Comparison of ENCODE assay signal across 8 cellular contexts in the genomic region with DNA sequence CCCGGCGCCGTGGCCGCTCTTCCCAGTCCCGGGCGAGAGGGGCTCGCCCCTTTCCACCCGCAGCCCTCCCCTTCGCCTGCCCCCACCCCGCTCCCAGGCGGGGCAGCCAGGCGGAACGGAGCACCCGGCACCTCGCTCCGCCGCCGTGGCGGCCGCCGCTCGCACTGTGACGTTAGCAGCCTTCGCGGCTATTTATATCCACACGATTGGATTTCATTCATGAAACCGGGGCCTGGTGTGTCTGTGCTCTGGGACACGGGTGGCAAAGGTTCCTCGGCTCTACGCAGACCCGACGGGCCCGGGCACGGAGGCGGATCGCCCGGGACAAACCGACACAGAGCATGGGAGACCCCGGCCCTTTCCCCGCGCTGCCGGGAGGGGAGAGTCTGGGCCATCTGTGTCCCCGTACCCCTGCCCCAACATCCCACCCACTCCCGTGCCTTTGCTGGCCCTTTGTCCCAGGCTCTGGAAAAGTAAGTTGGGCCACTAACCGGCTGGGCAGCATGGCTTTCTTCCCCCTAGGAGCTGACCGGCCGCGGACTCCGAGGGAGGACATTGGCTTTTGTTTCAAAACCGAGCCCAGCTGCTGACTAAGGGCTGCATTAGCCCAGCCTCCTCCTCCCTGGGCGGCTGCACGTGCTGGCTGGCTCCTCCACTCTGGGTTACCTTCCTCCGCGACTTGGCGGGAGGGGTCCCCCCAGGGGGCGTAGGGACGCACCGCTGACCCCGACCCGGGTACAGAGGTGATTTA. TPM values are rescaled to one million over a fixed set of nuclear protein-coding genes. Genes with fewer than 3 reads are reported as not detected.
DNase-seq lines count a peak whose midpoint lies in the region; ATAC-seq, FAIRE-seq and TF ChIP-seq lines count a peak whose summit lies in the region.

A gene with protein sequence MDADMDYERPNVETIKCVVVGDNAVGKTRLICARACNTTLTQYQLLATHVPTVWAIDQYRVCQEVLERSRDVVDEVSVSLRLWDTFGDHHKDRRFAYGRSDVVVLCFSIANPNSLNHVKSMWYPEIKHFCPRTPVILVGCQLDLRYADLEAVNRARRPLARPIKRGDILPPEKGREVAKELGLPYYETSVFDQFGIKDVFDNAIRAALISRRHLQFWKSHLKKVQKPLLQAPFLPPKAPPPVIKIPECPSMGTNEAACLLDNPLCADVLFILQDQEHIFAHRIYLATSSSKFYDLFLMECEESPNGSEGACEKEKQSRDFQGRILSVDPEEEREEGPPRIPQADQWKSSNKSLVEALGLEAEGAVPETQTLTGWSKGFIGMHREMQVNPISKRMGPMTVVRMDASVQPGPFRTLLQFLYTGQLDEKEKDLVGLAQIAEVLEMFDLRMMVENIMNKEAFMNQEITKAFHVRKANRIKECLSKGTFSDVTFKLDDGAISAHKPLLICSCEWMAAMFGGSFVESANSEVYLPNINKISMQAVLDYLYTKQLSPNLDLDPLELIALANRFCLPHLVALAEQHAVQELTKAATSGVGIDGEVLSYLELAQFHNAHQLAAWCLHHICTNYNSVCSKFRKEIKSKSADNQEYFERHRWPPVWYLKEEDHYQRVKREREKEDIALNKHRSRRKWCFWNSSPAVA (minus strand): TSS at position 27 of the 751 bp plus-strand sequence. CDS start 32,643 bp downstream, outside the sequence.

- peaks cover 8% of the 10 kb centered on the region for H3K4me1 Mint-ChIP-seq in activated naive CD4-positive, alpha-beta T cell treated with anti-CD3 and anti-CD28 coated beads for 36 hours (ENCODE audit: low read depth)

- intact Hi-C loops in activated naive CD4-positive, alpha-beta T cell treated with anti-CD3 and anti-CD28 coated beads for 36 hours (cut with micrococcal nuclease), result loop anchor here (5.0 kb wide), 1 partner anchor 127 kb away; no protein-coding TSS in a partner anchor

- H3K27ac Mint-ChIP-seq in activated naive CD4-positive, alpha-beta T cell treated with anti-CD3 and anti-CD28 coated beads for 36 hours, result no peak within 1 kb of the TSS

- H3K4me1 ChIP-seq in A549, result peaks cover 25% of the 10 kb centered on the region
- H3K4me1 ChIP-seq in muscle layer of duodenum (ENCODE audit: control insufficient read depth in 1 of 2, insufficient read depth in 2 of 2, low read length in 2 of 2), result peaks cover 0 to 9% of the 10 kb centered on the region in 2 donors

- H3K9me3 ChIP-seq in A549 (no peaks in the 10 kb centered on the region), muscle layer of duodenum (ENCODE audit: control insufficient read depth in 1 of 2, low read length in 2 of 2) (no peaks in the 10 kb centered on the region)

- peak within 1 kb of the TSS; percentile 63 for H3K4me3 ChIP-seq in A549
- H3K4me3 ChIP-seq in GM06990 (replicated peaks; ENCODE audit: low read depth, low read length), result peak within 1 kb of the TSS; percentile 50
- H3K4me3 ChIP-seq in muscle layer of duodenum (ENCODE audit: low read depth in 1 of 2, low read length in 2 of 2), result peak within 1 kb of the TSS; percentile 89 to 90

- H3K4me2 ChIP-seq in A549, result peak within 1 kb of the TSS; percentile 97

- no peak; the same call in 1 of the 2 replicates for TF ChIP-seq POLR2A in A549 (IDR thresholded peaks at IDR 0.05; ENCODE audit: low read length)

- H3K27ac ChIP-seq in A549 (peak within 1 kb of the TSS; percentile 92 to 96), muscle layer of duodenum (ENCODE audit: low read length) (peak within 1 kb of the TSS; percentile 95)

- WGBS in A549 (ENCODE audit: missing lambda C conversion rate), result 0% methylated on average over 7 of the region's 60 CpGs

- TF ChIP-seq CTCF in A549 (IDR thresholded peaks at IDR 0.05) (no peak), GM06990 (IDR thresholded peaks at IDR 0.05; ENCODE audit: insufficient read depth, low read length, poor library complexity, severe bottlenecking) (no peak)

- H3K27me3 ChIP-seq in GM06990 (replicated peaks; ENCODE audit: control insufficient read depth, insufficient read depth, low read length), result peaks cover 5% of the 10 kb centered on the region
- no peaks in the 10 kb centered on the region for H3K27me3 ChIP-seq in muscle layer of duodenum (ENCODE audit: low read depth, low read length)

- H3K36me3 ChIP-seq in GM06990 (ENCODE audit: control insufficient read depth, insufficient read depth, low read length) (no peaks in the 10 kb centered on the region), muscle layer of duodenum (ENCODE audit: control insufficient read depth in 1 of 2, insufficient read depth in 2 of 2, low read length in 2 of 2) (no peaks in the 10 kb centered on the region)

- H3K4me3 Mint-ChIP-seq in activated naive CD4-positive, alpha-beta T cell treated with anti-CD3 and anti-CD28 coated beads for 36 hours, result peak within 1 kb of the TSS; percentile 62

- DNase-seq in A549 (ENCODE audit: low read depth in 1 of 2, low spot score in 1 of 2) (peak; percentile 47 to 81), GM06990 (ENCODE audit: extremely low read depth, insufficient read length) (peak; percentile 41), NCI-H2227 treated with DMSO at 0.1 percent for 48 hours (lab: John Stamatoyannopoulos, UW) (peak; percentile 56), fibroblast of the conjunctiva (ENCODE audit: low read depth) (peak; percentile 41), ureter (ENCODE audit: low spot score) (peak; percentile 73)
- DNase-seq in activated naive CD4-positive, alpha-beta T cell treated with anti-CD3 and anti-CD28 coated beads for 36 hours, result peak; percentile 33

- no peaks in the 10 kb centered on the region for H3K36me3 Mint-ChIP-seq in activated naive CD4-positive, alpha-beta T cell treated with anti-CD3 and anti-CD28 coated beads for 36 hours (ENCODE audit: low read depth)

- FAIRE-seq in A549 (lab: Jason Lieb, UNC), result no peak

- H3K27me3 Mint-ChIP-seq in activated naive CD4-positive, alpha-beta T cell treated with anti-CD3 and anti-CD28 coated beads for 36 hours (ENCODE audit: low read depth), result peaks cover 62% of the 10 kb centered on the region

- H3K9me3 Mint-ChIP-seq in activated naive CD4-positive, alpha-beta T cell treated with anti-CD3 and anti-CD28 coated beads for 36 hours, result no peaks in the 10 kb centered on the region

- POLR2A ChIA-PET in A549 (lab: Yijun Ruan, JAX), result interaction anchor here (0.6 to 1.6 kb wide), 6 partner anchors 9 to 125 kb away, joined by 3 to 7 read pairs (median 4); no protein-coding TSS in a partner anchor

- TF ChIP-seq EP300 in A549 (IDR thresholded peaks at IDR 0.05), result no peak

- TF ChIP-seq RAD21 in A549 (conservative IDR thresholded peaks at IDR 0.05 in 1 of 2, IDR thresholded peaks at IDR 0.05 in 1 of 2), result no peak; a peak in 1 of 5 replicates

- ATAC-seq in A549 (peak; percentile 81 to 88), HG02943 (IDR thresholded peaks at IDR 0.05; ENCODE audit: low read depth, unreplicated experiment) (peak; percentile 51)

- CTCF ChIA-PET in A549 (lab: Yijun Ruan, JAX), result interaction anchor here (1.0 to 2.5 kb wide), 3 partner anchors 21 to 61 kb away, joined by 3 to 7 read pairs (median 3); no protein-coding TSS in a partner anchor
- CTCF ChIA-PET in activated naive CD4-positive, alpha-beta T cell treated with anti-CD3 and anti-CD28 coated beads for 36 hours (lab: Charles Lee), result no interaction called here

TF ChIP-seq in A549, 52 proteins besides CTCF, POLR2A, EP300 and RAD21 (continues in another document):
- TF ChIP-seq JUN (IDR thresholded peaks at IDR 0.05) (peak; percentile 26 to 63; a peak in 3 of 5 replicates), ZNF302 (CRISPR knock-in tag; IDR thresholded peaks at IDR 0.05) (0 out of 2 replicates have a peak, but pooled peaks have one; percentile 11), ESRRA (IDR thresholded peaks at IDR 0.05; ENCODE audit: borderline replicate concordance, low read length) (no peak), ZFP36 (IDR thresholded peaks at IDR 0.05; ENCODE audit: borderline replicate concordance, partially characterized antibody) (no peak), SMC3 (IDR thresholded peaks at IDR 0.05) (no peak)
- TF ChIP-seq, protein P1, sequence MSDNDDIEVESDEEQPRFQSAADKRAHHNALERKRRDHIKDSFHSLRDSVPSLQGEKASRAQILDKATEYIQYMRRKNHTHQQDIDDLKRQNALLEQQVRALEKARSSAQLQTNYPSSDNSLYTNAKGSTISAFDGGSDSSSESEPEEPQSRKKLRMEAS (IDR thresholded peaks at IDR 0.05), result peak; percentile 82
- TF ChIP-seq, protein P2, sequence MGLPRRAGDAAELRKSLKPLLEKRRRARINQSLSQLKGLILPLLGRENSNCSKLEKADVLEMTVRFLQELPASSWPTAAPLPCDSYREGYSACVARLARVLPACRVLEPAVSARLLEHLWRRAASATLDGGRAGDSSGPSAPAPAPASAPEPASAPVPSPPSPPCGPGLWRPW (IDR thresholded peaks at IDR 0.05), result no peak
- TF ChIP-seq, protein P3, sequence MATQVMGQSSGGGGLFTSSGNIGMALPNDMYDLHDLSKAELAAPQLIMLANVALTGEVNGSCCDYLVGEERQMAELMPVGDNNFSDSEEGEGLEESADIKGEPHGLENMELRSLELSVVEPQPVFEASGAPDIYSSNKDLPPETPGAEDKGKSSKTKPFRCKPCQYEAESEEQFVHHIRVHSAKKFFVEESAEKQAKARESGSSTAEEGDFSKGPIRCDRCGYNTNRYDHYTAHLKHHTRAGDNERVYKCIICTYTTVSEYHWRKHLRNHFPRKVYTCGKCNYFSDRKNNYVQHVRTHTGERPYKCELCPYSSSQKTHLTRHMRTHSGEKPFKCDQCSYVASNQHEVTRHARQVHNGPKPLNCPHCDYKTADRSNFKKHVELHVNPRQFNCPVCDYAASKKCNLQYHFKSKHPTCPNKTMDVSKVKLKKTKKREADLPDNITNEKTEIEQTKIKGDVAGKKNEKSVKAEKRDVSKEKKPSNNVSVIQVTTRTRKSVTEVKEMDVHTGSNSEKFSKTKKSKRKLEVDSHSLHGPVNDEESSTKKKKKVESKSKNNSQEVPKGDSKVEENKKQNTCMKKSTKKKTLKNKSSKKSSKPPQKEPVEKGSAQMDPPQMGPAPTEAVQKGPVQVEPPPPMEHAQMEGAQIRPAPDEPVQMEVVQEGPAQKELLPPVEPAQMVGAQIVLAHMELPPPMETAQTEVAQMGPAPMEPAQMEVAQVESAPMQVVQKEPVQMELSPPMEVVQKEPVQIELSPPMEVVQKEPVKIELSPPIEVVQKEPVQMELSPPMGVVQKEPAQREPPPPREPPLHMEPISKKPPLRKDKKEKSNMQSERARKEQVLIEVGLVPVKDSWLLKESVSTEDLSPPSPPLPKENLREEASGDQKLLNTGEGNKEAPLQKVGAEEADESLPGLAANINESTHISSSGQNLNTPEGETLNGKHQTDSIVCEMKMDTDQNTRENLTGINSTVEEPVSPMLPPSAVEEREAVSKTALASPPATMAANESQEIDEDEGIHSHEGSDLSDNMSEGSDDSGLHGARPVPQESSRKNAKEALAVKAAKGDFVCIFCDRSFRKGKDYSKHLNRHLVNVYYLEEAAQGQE (IDR thresholded peaks at IDR 0.05), result no peak

RNA-seq across cellular contexts. Expression of the gene that starts here (rescaled TPM):
- polyA plus RNA-seq in A549 (2011; rRNA removed) (24.7 TPM in 2 replicates), A549 (2017; fragmentation: RNase III; extraction: RNeasy Plus Mini Kit Qiagen cat#74134 plus additional on column Dnase treatment) (5.3 to 6.6 TPM (median 5.7 TPM) in 3 replicates)
- 4.3 and 4.9 TPM in 2 replicates for polyA plus RNA-seq in A549 (2012; cell fraction: cytosol; rRNA removed)
- polyA plus RNA-seq in A549 (2012; cell fraction: nucleus; rRNA removed), result 2.6 and 4.2 TPM in 2 replicates
- 19.1 and 23.7 TPM in 2 replicates for polyA minus RNA-seq in A549 (2011; rRNA and poly(A)+ RNA removed)
- total RNA-seq in activated naive CD4-positive, alpha-beta T cell treated with anti-CD3 and anti-CD28 coated beads for 36 hours, result not detected
- 10.9 TPM for total RNA-seq in ureter

Comparison
In these comparisons a context has a peak if more than half of its experiments do, and no peak if none do; other contexts are left out.
1. Peak in every context shown above with its lines: DNase-seq, ATAC-seq, H3K4me3 ChIP-seq and H3K27ac ChIP-seq.
2. RNA of the gene that starts here (total RNA-seq): 10.9 TPM in ureter (single experiment); not detected in activated naive CD4-positive, alpha-beta T cell treated with anti-CD3 and anti-CD28 coated beads for 36 hours; every median in the first group is over 10 times any median in the second.
3. Peak in DNase-seq in activated naive CD4-positive, alpha-beta T cell treated with anti-CD3 and anti-CD28 coated beads for 36 hours; RNA of the gene not detected or under 1 TPM.